2 cellular contexts compared by ENCODE assay signal in the genomic region with DNA sequence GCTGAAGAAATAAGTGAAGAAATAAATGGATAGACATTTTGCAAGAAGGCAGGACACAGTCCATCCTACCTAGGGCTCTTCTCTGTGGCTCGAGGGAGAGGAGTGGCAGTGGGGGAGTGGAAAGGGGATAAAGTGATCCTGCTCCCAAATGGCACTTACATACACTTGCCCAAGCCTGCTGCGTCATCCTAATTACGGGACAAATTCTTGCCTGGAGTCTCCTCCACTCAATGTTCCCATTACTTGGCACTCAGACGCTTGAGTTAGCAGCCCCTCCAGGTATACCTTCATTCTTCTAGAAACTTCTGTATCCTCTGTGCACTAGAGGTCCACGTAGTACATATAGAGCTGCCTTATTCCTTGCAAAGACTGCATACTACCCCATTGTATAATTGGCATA.
TF ChIP-seq lines count a peak whose summit lies in the region.

No MANE protein-coding gene starts in this region.

TF ChIP-seq in SK-N-SH, 30 proteins besides CTCF, POLR2A, EP300 and RAD21 (continued from another document):
- no peak for TF ChIP-seq GABPA (IDR thresholded peaks at IDR 0.05; ENCODE audit: low read depth)
- TF ChIP-seq TCF12 (IDR thresholded peaks at IDR 0.05), result no peak
- TF ChIP-seq, protein P1, sequence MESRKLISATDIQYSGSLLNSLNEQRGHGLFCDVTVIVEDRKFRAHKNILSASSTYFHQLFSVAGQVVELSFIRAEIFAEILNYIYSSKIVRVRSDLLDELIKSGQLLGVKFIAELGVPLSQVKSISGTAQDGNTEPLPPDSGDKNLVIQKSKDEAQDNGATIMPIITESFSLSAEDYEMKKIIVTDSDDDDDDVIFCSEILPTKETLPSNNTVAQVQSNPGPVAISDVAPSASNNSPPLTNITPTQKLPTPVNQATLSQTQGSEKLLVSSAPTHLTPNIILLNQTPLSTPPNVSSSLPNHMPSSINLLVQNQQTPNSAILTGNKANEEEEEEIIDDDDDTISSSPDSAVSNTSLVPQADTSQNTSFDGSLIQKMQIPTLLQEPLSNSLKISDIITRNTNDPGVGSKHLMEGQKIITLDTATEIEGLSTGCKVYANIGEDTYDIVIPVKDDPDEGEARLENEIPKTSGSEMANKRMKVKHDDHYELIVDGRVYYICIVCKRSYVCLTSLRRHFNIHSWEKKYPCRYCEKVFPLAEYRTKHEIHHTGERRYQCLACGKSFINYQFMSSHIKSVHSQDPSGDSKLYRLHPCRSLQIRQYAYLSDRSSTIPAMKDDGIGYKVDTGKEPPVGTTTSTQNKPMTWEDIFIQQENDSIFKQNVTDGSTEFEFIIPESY (IDR thresholded peaks at IDR 0.05; ENCODE audit: borderline replicate concordance, low read depth), result no peak
- TF ChIP-seq TAF1 (IDR thresholded peaks at IDR 0.05; ENCODE audit: borderline replicate concordance, low read depth, low read length), result no peak
- TF ChIP-seq MXI1 (IDR thresholded peaks at IDR 0.05; ENCODE audit: low read depth, low read length), result no peak
- TF ChIP-seq RFX5 (IDR thresholded peaks at IDR 0.05; ENCODE audit: low read length), result no peak

TF ChIP-seq in SK-N-SH treated with all-trans-retinoic acid at 6 μM for 48 hours, 23 proteins besides CTCF, POLR2A, EP300 and RAD21 (continued from another document):
- TF ChIP-seq, protein P2, sequence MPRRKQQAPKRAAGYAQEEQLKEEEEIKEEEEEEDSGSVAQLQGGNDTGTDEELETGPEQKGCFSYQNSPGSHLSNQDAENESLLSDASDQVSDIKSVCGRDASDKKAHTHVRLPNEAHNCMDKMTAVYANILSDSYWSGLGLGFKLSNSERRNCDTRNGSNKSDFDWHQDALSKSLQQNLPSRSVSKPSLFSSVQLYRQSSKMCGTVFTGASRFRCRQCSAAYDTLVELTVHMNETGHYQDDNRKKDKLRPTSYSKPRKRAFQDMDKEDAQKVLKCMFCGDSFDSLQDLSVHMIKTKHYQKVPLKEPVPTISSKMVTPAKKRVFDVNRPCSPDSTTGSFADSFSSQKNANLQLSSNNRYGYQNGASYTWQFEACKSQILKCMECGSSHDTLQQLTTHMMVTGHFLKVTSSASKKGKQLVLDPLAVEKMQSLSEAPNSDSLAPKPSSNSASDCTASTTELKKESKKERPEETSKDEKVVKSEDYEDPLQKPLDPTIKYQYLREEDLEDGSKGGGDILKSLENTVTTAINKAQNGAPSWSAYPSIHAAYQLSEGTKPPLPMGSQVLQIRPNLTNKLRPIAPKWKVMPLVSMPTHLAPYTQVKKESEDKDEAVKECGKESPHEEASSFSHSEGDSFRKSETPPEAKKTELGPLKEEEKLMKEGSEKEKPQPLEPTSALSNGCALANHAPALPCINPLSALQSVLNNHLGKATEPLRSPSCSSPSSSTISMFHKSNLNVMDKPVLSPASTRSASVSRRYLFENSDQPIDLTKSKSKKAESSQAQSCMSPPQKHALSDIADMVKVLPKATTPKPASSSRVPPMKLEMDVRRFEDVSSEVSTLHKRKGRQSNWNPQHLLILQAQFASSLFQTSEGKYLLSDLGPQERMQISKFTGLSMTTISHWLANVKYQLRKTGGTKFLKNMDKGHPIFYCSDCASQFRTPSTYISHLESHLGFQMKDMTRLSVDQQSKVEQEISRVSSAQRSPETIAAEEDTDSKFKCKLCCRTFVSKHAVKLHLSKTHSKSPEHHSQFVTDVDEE (CRISPR knock-in tag; IDR thresholded peaks at IDR 0.05), result no peak
- no peak for TF ChIP-seq OSR1 (CRISPR knock-in tag; IDR thresholded peaks at IDR 0.05)
- no peak for TF ChIP-seq ARNTL (CRISPR knock-in tag; IDR thresholded peaks at IDR 0.05; ENCODE audit: borderline replicate concordance, low read depth)
